ENCODE assay signal across 16 cellular contexts in genomic region chr11:77141475-77141874, GRCh38. TPM values are rescaled to one million over a fixed set of nuclear protein-coding genes. Genes with fewer than 3 reads are reported as not detected.
DNase-seq lines count a peak whose midpoint lies in the region; ATAC-seq, FAIRE-seq and TF ChIP-seq lines count a peak whose summit lies in the region.
"Had no signal": no experiment of that assay in that cellular context is flagged by ENCODE, and none has a peak within 500 bp of the region (broad histone marks: within the 10 kb centered on the region; RNA-seq: fewer than 3 reads in every experiment).

No MANE protein-coding gene starts in this region.

- no peak overlapping the region for H3K4me3 Mint-ChIP-seq in progenitor cell of endocrine pancreas (ENCODE audit: low read depth)
- H3K4me3 Mint-ChIP-seq: CD4-positive, alpha-beta T cell; HFFc6 had no signal

- no peak overlapping the region for H3K23ac ChIP-seq in H1 (ENCODE audit: insufficient read length)

- no peak overlapping the region for H2AK5ac ChIP-seq in H1 (ENCODE audit: low read depth, low read length)

- no peaks in the 10 kb centered on the region for H3K23me2 ChIP-seq in H1 (ENCODE audit: low read depth, low read length)

- H3K9me3 ChIP-seq in Loucy (ENCODE audit: insufficient read depth, low read depth, low read length) (no peaks in the 10 kb centered on the region), H1 (ENCODE audit: insufficient read depth in 2 of 2, low read depth in 1 of 2, low read length in 1 of 2) (no peaks in the 10 kb centered on the region)
- H3K9me3 ChIP-seq: A549, BE2C had no signal

- H3K9me3 Mint-ChIP-seq in progenitor cell of endocrine pancreas (ENCODE audit: low read depth), result peaks cover 3% of the 10 kb centered on the region
- H3K9me3 Mint-ChIP-seq: CD4-positive, alpha-beta T cell; HFFc6 had no signal

- H3K27ac ChIP-seq in ACC112 (ENCODE audit: low read depth, low read length) (peak overlapping the region; percentile 40), H1 (ENCODE audit: low read depth, low read length) (no peak overlapping the region)
- H3K27ac ChIP-seq: A549 had no signal

- no peaks in the 10 kb centered on the region for H3F3A ChIP-seq in Loucy (ENCODE audit: low read depth)

- peak overlapping the region; percentile 30; the same call in 1 of the 2 replicates for H4K8ac ChIP-seq in H1 (ENCODE audit: extremely low read depth, insufficient read depth, low read length)

- no peak overlapping the region for H4K91ac ChIP-seq in H1 (replicated peaks; ENCODE audit: insufficient read length, low read length)

- CTCF ChIA-PET in H1 (lab: Charles Lee; ENCODE audit: partially characterized antibody), result interaction anchor here (0.9 to 6.0 kb wide), 4 partner anchors 13 to 57 kb away, joined by 3 to 48 read pairs (median 28); partner anchors contain the start of gene MYO7A

- no peak overlapping the region for H3K4me3 ChIP-seq in ACC112 (ENCODE audit: low read depth, low read length)
- H3K4me3 ChIP-seq in Loucy (ENCODE audit: low read length, poor library complexity, severe bottlenecking), result no peak overlapping the region
- no peak overlapping the region for H3K4me3 ChIP-seq in H1 (ENCODE audit: extremely low read depth in 1 of 4, insufficient read depth in 2 of 4, low read depth in 3 of 4, low read length in 4 of 4)
- H3K4me3 ChIP-seq: A549 had no signal

- H3K4me2 ChIP-seq in Loucy (ENCODE audit: low read depth, low read length, poor library complexity, severe bottlenecking) (peak overlapping the region; percentile 41), H1 (ENCODE audit: insufficient read depth in 1 of 2, low read depth in 2 of 2, low read length in 2 of 2) (no peak overlapping the region)
- H3K4me2 ChIP-seq: A549 had no signal

- 87% methylated on average over 4 of the region's 4 CpGs; no CpG with 5 or more reads in 1 of the 2 experiments for WGBS in H1 (ENCODE audit: extremely low coverage in 1 of 2, insufficient coverage in 1 of 2, insufficient read length in 1 of 2, insufficient replicate concordance in 2 of 2, low coverage in 1 of 2, low lambda C conversion rate in 2 of 2, missing lambda C conversion rate in 1 of 2), 2 experiments

- ATAC-seq in HG03095 (IDR thresholded peaks at IDR 0.05; ENCODE audit: unreplicated experiment) (no peak), HG03280 (IDR thresholded peaks at IDR 0.05; ENCODE audit: unreplicated experiment) (no peak)

- TF ChIP-seq CTCF in Loucy (conservative IDR thresholded peaks at IDR 0.05; ENCODE audit: low read length) (no peak), H1 (IDR thresholded peaks at IDR 0.05; ENCODE audit: control extremely low read depth in 1 of 3, insufficient read depth in 1 of 3, low read depth in 1 of 3, low read length in 3 of 3) (no peak), progenitor cell of endocrine pancreas (IDR thresholded peaks at IDR 0.05; ENCODE audit: unreplicated experiment) (no peak)

- peaks cover 22% of the 10 kb centered on the region for H3K4me1 Mint-ChIP-seq in progenitor cell of endocrine pancreas (ENCODE audit: low read depth)

- no peak for TF ChIP-seq EP300 in H1 (IDR thresholded peaks at IDR 0.05; ENCODE audit: borderline replicate concordance in 1 of 2, low read depth in 2 of 2, low read length in 2 of 2)

- H3K14ac ChIP-seq in H1 (ENCODE audit: insufficient read length), result no peak overlapping the region

- H3K4me1 ChIP-seq in ACC112 (ENCODE audit: control insufficient read depth, insufficient read depth, low read length, unreplicated experiment), result peaks cover 14% of the 10 kb centered on the region
- H3K4me1 ChIP-seq in Loucy (ENCODE audit: insufficient read depth, low read length, poor library complexity, severe bottlenecking), result peaks cover 33% of the 10 kb centered on the region
- peaks cover 0 to 9% (median 3%) of the 10 kb centered on the region in 4 experiments; a peak in 4 of 7 replicates for H3K4me1 ChIP-seq in H1 (replicated peaks in 1 of 4; ENCODE audit: control insufficient read depth in 3 of 4, insufficient read depth in 4 of 4, low read length in 3 of 4)

- no peak for TF ChIP-seq POLR2A in H1 (IDR thresholded peaks at IDR 0.05; ENCODE audit: control extremely low read depth in 1 of 2, low read depth in 2 of 2, low read length in 2 of 2)

- H3K27me3 Mint-ChIP-seq in progenitor cell of endocrine pancreas, result peaks cover 22% of the 10 kb centered on the region

- no peak overlapping the region for H2BK20ac ChIP-seq in H1 (ENCODE audit: low read length)

- no peak overlapping the region for H3K56ac ChIP-seq in H1 (replicated peaks; ENCODE audit: insufficient read length, low read depth, low read length)

- no peak for FAIRE-seq in H1 (lab: Jason Lieb, UNC)
- FAIRE-seq: A549 had no signal

- H3K79me2 ChIP-seq in ACC112 (ENCODE audit: control insufficient read depth, insufficient read depth, low read length, unreplicated experiment) (no peaks in the 10 kb centered on the region), Loucy (ENCODE audit: insufficient read depth, low read length) (no peaks in the 10 kb centered on the region), H1 (ENCODE audit: control insufficient read depth in 1 of 2, insufficient read depth in 2 of 2, low read length in 2 of 2) (no peaks in the 10 kb centered on the region)

- H3K18ac ChIP-seq in H1 (ENCODE audit: extremely low read depth, low read length), result no peak overlapping the region

- H4K5ac ChIP-seq in H1 (ENCODE audit: insufficient read length, low read depth, low read length), result no peak overlapping the region

- H2BK5ac ChIP-seq in H1 (ENCODE audit: low read depth, low read length), result no peak overlapping the region

- H4K20me1 ChIP-seq in Loucy (ENCODE audit: insufficient read depth, low read length, poor library complexity, severe bottlenecking), result no peaks in the 10 kb centered on the region
- H4K20me1 ChIP-seq in H1 (replicated peaks in 1 of 2; ENCODE audit: control insufficient read depth in 1 of 2, insufficient read depth in 2 of 2, low read length in 2 of 2), result no peaks in the 10 kb centered on the region

- H3K36me3 Mint-ChIP-seq in progenitor cell of endocrine pancreas (ENCODE audit: insufficient read depth), result no peaks in the 10 kb centered on the region

- H3K9me2 ChIP-seq in Loucy (replicated peaks; ENCODE audit: low read depth, low read length), result no peaks in the 10 kb centered on the region

- no peak overlapping the region for H2BK120ac ChIP-seq in H1 (replicated peaks; ENCODE audit: low read depth, low read length)

- TF ChIP-seq RAD21 in H1 (IDR thresholded peaks at IDR 0.05 in 1 of 2, conservative IDR thresholded peaks at IDR 0.05 in 1 of 2; ENCODE audit: low read depth in 2 of 2, low read length in 2 of 2), result no peak

- H2AFZ ChIP-seq in ACC112 (ENCODE audit: low read length, unreplicated experiment) (no peak overlapping the region), Loucy (ENCODE audit: low read length) (no peak overlapping the region), H1 (ENCODE audit: low read length) (no peak overlapping the region)

- POLR2A ChIA-PET in H1 (lab: Charles Lee; ENCODE audit: partially characterized antibody), result interaction anchor here (1.7 kb wide), 1 partner anchor 9 kb away, joined by 6 read pairs; no protein-coding TSS in a partner anchor

- H3K4ac ChIP-seq in H1 (replicated peaks; ENCODE audit: insufficient read length, low read depth, low read length), result no peak overlapping the region

- no peaks in the 10 kb centered on the region for H3K79me1 ChIP-seq in H1 (ENCODE audit: low read depth, low read length)

- peak overlapping the region; percentile 86 for H3K27ac Mint-ChIP-seq in progenitor cell of endocrine pancreas
- H3K27ac Mint-ChIP-seq: CD4-positive, alpha-beta T cell; HFFc6 had no signal

- H2BK15ac ChIP-seq in H1 (ENCODE audit: low read length), result no peak overlapping the region; the same call in 1 of the 2 replicates

- H3K9ac ChIP-seq in Loucy (ENCODE audit: low read depth, low read length, poor library complexity, severe bottlenecking) (no peak overlapping the region), H1 (replicated peaks in 1 of 4; ENCODE audit: extremely low read depth in 1 of 4, low read depth in 3 of 4, low read length in 3 of 4) (no peak overlapping the region)

- H3K27me3 ChIP-seq in ACC112 (ENCODE audit: insufficient read depth, low read length), result no peaks in the 10 kb centered on the region
- no peaks in the 10 kb centered on the region for H3K27me3 ChIP-seq in Loucy (ENCODE audit: insufficient read depth, low read length, poor library complexity, severe bottlenecking)
- no peaks in the 10 kb centered on the region; a peak in 1 of 7 replicates for H3K27me3 ChIP-seq in H1 (replicated peaks in 1 of 4; ENCODE audit: control insufficient read depth in 3 of 4, extremely low read depth in 1 of 4, insufficient read depth in 3 of 4, low read length in 3 of 4)
- H3K27me3 ChIP-seq: BE2C had no signal

- no peak for DNase-seq in H1 (ENCODE audit: low read depth in 1 of 2, low spot score in 2 of 2)
- DNase-seq in progenitor cell of endocrine pancreas (ENCODE audit: low spot score, unreplicated experiment), result no peak
- no peak for DNase-seq in stimulated activated CD4-positive, alpha-beta T cell treated with anti-CD3 and anti-CD28 coated beads, Interleukin-4, amount 100 ng/mL, for 24 hours
- DNase-seq: BE2C; CD4-positive, alpha-beta T cell; H7; NCI-H1436 treated with DMSO at 0.1 percent for 48 hours; NCI-H1930 had no signal

- no peak overlapping the region for H2BK12ac ChIP-seq in H1 (ENCODE audit: low read depth, low read length)

- no peaks in the 10 kb centered on the region for H3K36me3 ChIP-seq in ACC112 (ENCODE audit: insufficient read depth, low read length)
- no peaks in the 10 kb centered on the region for H3K36me3 ChIP-seq in Loucy (ENCODE audit: insufficient read depth, low read length)
- H3K36me3 ChIP-seq in H1 (ENCODE audit: control insufficient read depth in 2 of 4, insufficient read depth in 4 of 4, low read length in 3 of 4), result no peaks in the 10 kb centered on the region
- H3K36me3 ChIP-seq: BE2C had no signal

RNA-seq across cellular contexts. Expression of gene MYO7A, which starts 13.4 kb away (rescaled TPM):
- 1.9 and 2.4 TPM in 2 replicates for total RNA-seq in H1 (2021; fragmentation: NEBNext Ultra II Directional; extraction: Animal tissue kit (Norgen Biotek cat#: 25700))
- 1.5 and 1.9 TPM in 2 replicates for polyA plus RNA-seq in H1 (2011; rRNA removed)
- polyA plus RNA-seq in H1 (2011; cell fraction: cytosol; rRNA removed), result 1.5 TPM
- 10.0 TPM for polyA plus RNA-seq in H1 (2011; cell fraction: nucleus; rRNA removed)
- polyA plus RNA-seq in H1 (2012, experiment 1 of 2), result 1.7 to 2.5 TPM (median 2.0 TPM) in 4 replicates
- 1.2 TPM for polyA plus RNA-seq in H1 (2012, experiment 2 of 2)
- 1.5 TPM for polyA plus RNA-seq in H1 (2013, experiment 1 of 2)
- 1.3 TPM for polyA plus RNA-seq in H1 (2013, experiment 2 of 2)
- 1.0 TPM in 2 replicates for polyA minus RNA-seq in H1 (2011; rRNA and poly(A)+ RNA removed)
- polyA minus RNA-seq in H1 (2011; cell fraction: cytosol; rRNA and poly(A)+ RNA removed), result 1.1 TPM
- 2.4 TPM for polyA minus RNA-seq in H1 (2011; cell fraction: nucleus; rRNA and poly(A)+ RNA removed)
- 5.3 and 5.7 TPM in 2 replicates for total RNA-seq in progenitor cell of endocrine pancreas

RNA-seq across cellular contexts. Expression of gene OMP, which starts 38.8 kb away (rescaled TPM):
- 0.75 TPM in 1 of 2 replicates, not detected in the other for total RNA-seq in H1 (2021; fragmentation: NEBNext Ultra II Directional; extraction: Animal tissue kit (Norgen Biotek cat#: 25700))
- not detected in 2 replicates for polyA plus RNA-seq in H1 (2011; rRNA removed)
- not detected for polyA plus RNA-seq in H1 (2011; cell fraction: cytosol; rRNA removed)
- polyA plus RNA-seq in H1 (2011; cell fraction: nucleus; rRNA removed), result 1.3 TPM
- not detected in 4 replicates for polyA plus RNA-seq in H1 (2012, experiment 1 of 2)
- not detected for polyA plus RNA-seq in H1 (2012, experiment 2 of 2)
- polyA plus RNA-seq in H1 (2013, experiment 1 of 2), result not detected
- not detected for polyA plus RNA-seq in H1 (2013, experiment 2 of 2)
- 1.0 TPM in 1 of 2 replicates, not detected in the other for polyA minus RNA-seq in H1 (2011; rRNA and poly(A)+ RNA removed)
- polyA minus RNA-seq in H1 (2011; cell fraction: cytosol; rRNA and poly(A)+ RNA removed), result not detected
- 2.4 TPM for polyA minus RNA-seq in H1 (2011; cell fraction: nucleus; rRNA and poly(A)+ RNA removed)
- not detected in 2 replicates for total RNA-seq in progenitor cell of endocrine pancreas
- total RNA-seq: CD4-positive, alpha-beta T cell; H7; NCI-H460; RPMI7951 had no signal
- polyA plus RNA-seq: A549 had no signal
